In the genomic region with DNA sequence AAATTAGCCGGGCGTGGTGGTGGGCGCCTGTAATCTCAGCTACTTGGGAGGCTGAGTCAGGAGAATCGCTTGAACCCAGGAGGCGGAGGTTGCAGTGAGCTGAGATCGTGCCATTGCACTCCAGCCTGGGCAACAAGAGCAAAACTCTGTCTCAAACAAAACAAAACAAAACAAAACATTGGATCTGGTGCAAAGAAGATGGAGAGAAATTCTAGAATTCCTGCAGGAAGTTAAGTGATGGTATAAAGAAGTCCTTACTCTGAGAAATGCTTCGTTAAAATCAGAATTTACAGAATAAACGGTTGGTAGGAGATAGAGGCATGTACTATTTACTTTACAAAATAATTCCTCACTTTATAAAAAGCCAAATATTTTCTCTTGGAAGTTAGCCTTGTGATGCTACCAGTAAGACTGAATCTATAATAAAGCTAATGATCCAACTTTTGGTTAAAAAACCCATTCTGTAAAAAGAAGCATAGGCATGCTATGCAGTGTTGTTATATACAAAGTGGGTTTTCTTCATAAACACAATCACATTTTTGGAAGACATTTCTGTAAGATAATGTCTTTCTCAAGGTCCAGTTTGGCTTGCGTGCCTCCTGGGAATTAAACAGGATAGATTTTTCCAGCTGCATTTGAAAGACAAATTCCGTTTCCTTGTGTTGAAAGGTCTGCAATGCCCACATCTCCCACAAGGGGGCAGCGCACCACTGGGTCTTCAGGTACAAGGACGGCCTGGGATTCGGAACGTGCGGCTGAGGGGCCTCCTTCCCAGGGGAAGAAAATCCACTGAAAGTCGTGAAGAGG, we compare ENCODE assay signal across 8 cellular contexts. TPM values are rescaled to one million over a fixed set of nuclear protein-coding genes. Genes with fewer than 3 reads are reported as not detected.
DNase-seq lines count a peak whose midpoint lies in the region; ATAC-seq and TF ChIP-seq lines count a peak whose summit lies in the region.

No MANE protein-coding gene starts in this region.

- H3K9me3 ChIP-seq in SJSA1 (replicated peaks) (no peaks in the 10 kb centered on the region), upper lobe of left lung (no peaks in the 10 kb centered on the region)

- intact Hi-C loops in posterior cingulate gyrus (cut with DNase I) = loop anchor here (1.0 to 5.0 kb wide), 2 partner anchors 161 to 320 kb away; no protein-coding TSS in a partner anchor

- TF ChIP-seq POLR2A in upper lobe of left lung (IDR thresholded peaks at IDR 0.05) = no peak

- H3K4me3 ChIP-seq in SJSA1 (no peak overlapping the region), upper lobe of left lung (no peak overlapping the region)

- no peak for TF ChIP-seq EP300 in upper lobe of left lung (IDR thresholded peaks at IDR 0.05)

- DNase-seq in DMS79 treated with DMSO at 0.1 percent for 48 hours (lab: John Stamatoyannopoulos, UW) (peak; percentile 55), LHCN-M2 (ENCODE audit: low read depth) (peak; percentile 80), SJSA1 (ENCODE audit: low read depth in 1 of 2, low spot score in 2 of 2) (peak; percentile 61 to 86), glomerular visceral epithelial cell (ENCODE audit: extremely low spot score) (peak; percentile 82), posterior cingulate gyrus (peak; percentile 71 to 98 (median 91)), upper lobe of left lung (peak in 1 of 2 donors; percentile 89)
- DNase-seq in activated naive CD4-positive, alpha-beta T cell treated with anti-CD3 and anti-CD28 coated beads, Interleukin-2, amount 50 U/mL, for 16 hours = peak; percentile 73

- peaks cover 6% of the 10 kb centered on the region; the same call in 1 of the 2 replicates for H3K4me1 ChIP-seq in SJSA1 (replicated peaks)
- H3K4me1 ChIP-seq in upper lobe of left lung = peaks cover 2 to 8% (median 5%) of the 10 kb centered on the region in 4 donors

- H3K27me3 ChIP-seq in SJSA1 (replicated peaks) (no peaks in the 10 kb centered on the region), upper lobe of left lung (no peaks in the 10 kb centered on the region)

- WGBS in upper lobe of left lung, 2 donors = 41 to 46% methylated on average over 16 of the region's 16 CpGs

- TF ChIP-seq CTCF in upper lobe of left lung (IDR thresholded peaks at IDR 0.05) = peak; percentile 79 to 96 (median 91)

- H3K36me3 ChIP-seq in SJSA1 (no peaks in the 10 kb centered on the region), upper lobe of left lung (no peaks in the 10 kb centered on the region)

- H3K27ac ChIP-seq in SJSA1 (no peak overlapping the region), upper lobe of left lung (no peak overlapping the region)

- peak; percentile 84 to 92 for ATAC-seq in upper lobe of left lung (ENCODE audit: low FRiP score in 2 of 2)
- ATAC-seq in GM21526 (IDR thresholded peaks at IDR 0.05; ENCODE audit: low FRiP score, unreplicated experiment) = no peak

RNA-seq across cellular contexts. Expression of a gene that starts 35.6 kb away (rescaled TPM):
- total RNA-seq in LHCN-M2 (2014; rRNA removed) (31.7 and 35.3 TPM in 2 replicates), upper lobe of left lung (10 to 100 TPM in 4 of 6 donors, 1 to 10 TPM in 2; 7.2 to 28.1 (median 13.6) TPM)
- 12.7 TPM for polyA plus RNA-seq in LHCN-M2 (2012)
- total RNA-seq in SJSA1 (2014; rRNA removed; shearing (Covaris generic)) = 31.4 and 39.3 TPM in 2 replicates

RNA-seq across cellular contexts. Expression of a gene that starts 59.3 kb away (rescaled TPM):
- total RNA-seq in LHCN-M2 (2014; rRNA removed) (47.8 and 55.5 TPM in 2 replicates), upper lobe of left lung (10 to 100 TPM in 4 of 6 donors, 1 to 10 TPM in 2; 3.3 to 59.5 (median 22.0) TPM)
- 16.3 TPM for polyA plus RNA-seq in LHCN-M2 (2012)
- total RNA-seq in SJSA1 (2014; rRNA removed; shearing (Covaris generic)) = 77.7 and 83.3 TPM in 2 replicates
